ENCODE assay signal across 1 cellular context in the genomic region with DNA sequence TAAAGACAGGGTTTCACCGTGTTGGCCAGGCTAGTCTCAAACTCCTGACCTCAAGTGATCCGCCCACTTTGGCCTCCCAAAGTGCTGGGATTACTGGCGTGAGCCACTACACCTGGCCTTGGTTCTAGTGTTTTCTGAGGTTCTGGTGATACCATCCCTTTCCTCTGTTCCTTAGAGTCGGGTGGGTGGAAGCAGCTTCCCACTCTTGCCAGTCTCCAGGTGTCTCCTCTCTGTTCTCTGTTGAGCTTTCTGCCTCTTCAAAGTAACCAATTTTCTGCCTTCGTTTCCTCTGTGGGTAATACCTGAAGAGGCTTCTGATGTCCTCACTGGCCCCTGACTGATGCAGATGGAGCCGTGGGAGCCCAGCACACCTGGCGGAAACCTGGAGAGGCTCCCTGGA.
TF ChIP-seq lines count a peak whose summit lies in the region.

No MANE protein-coding gene starts in this region.

TF ChIP-seq in H1, 55 proteins besides CTCF, POLR2A, EP300 and RAD21:
- TF ChIP-seq PHF8 (conservative IDR thresholded peaks at IDR 0.05; ENCODE audit: low read depth, low read length), result no peak
- no peak for TF ChIP-seq TAF7 (optimal IDR thresholded peaks at IDR 0.05; ENCODE audit: borderline replicate concordance, low read depth, low read length)
- TF ChIP-seq CHD7 (IDR thresholded peaks at IDR 0.05; ENCODE audit: insufficient replicate concordance, low read length), result no peak
- TF ChIP-seq SIN3A (conservative IDR thresholded peaks at IDR 0.05 in 1 of 2, IDR thresholded peaks at IDR 0.05 in 1 of 2; ENCODE audit: low read depth in 1 of 2, low read length in 2 of 2), result no peak
- TF ChIP-seq BRCA1 (IDR thresholded peaks at IDR 0.05; ENCODE audit: low read depth, low read length), result no peak
- TF ChIP-seq MAFK (IDR thresholded peaks at IDR 0.05; ENCODE audit: low read depth, low read length), result no peak
- no peak for TF ChIP-seq TAF1 (IDR thresholded peaks at IDR 0.05; ENCODE audit: low read depth, low read length)
- TF ChIP-seq, protein P1, sequence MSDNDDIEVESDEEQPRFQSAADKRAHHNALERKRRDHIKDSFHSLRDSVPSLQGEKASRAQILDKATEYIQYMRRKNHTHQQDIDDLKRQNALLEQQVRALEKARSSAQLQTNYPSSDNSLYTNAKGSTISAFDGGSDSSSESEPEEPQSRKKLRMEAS (IDR thresholded peaks at IDR 0.05), result no peak
- TF ChIP-seq SP1 (IDR thresholded peaks at IDR 0.05; ENCODE audit: low read depth, low read length), result no peak
- no peak for TF ChIP-seq CEBPB (IDR thresholded peaks at IDR 0.05; ENCODE audit: low read depth, low read length)
- TF ChIP-seq ASH2L (IDR thresholded peaks at IDR 0.05; ENCODE audit: low read length), result no peak
- TF ChIP-seq CHD2 (IDR thresholded peaks at IDR 0.05; ENCODE audit: low read length), result no peak
- TF ChIP-seq YY1 (IDR thresholded peaks at IDR 0.05; ENCODE audit: low read depth, low read length), result no peak
- TF ChIP-seq, protein P2, sequence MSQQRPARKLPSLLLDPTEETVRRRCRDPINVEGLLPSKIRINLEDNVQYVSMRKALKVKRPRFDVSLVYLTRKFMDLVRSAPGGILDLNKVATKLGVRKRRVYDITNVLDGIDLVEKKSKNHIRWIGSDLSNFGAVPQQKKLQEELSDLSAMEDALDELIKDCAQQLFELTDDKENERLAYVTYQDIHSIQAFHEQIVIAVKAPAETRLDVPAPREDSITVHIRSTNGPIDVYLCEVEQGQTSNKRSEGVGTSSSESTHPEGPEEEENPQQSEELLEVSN (IDR thresholded peaks at IDR 0.05), result no peak
- TF ChIP-seq CHD1 (IDR thresholded peaks at IDR 0.05; ENCODE audit: low read depth, low read length), result no peak
- no peak for TF ChIP-seq HDAC2 (IDR thresholded peaks at IDR 0.05; ENCODE audit: borderline replicate concordance in 1 of 2, low read depth in 2 of 2, low read length in 2 of 2)
- no peak for TF ChIP-seq NANOG (IDR thresholded peaks at IDR 0.05; ENCODE audit: insufficient read depth, low read depth, low read length, poor library complexity, severe bottlenecking)
- TF ChIP-seq TEAD4 (IDR thresholded peaks at IDR 0.05; ENCODE audit: low read depth, low read length), result no peak
- no peak for TF ChIP-seq EZH2 (IDR thresholded peaks at IDR 0.05; ENCODE audit: low read depth, low read length, severe bottlenecking)
- no peak for TF ChIP-seq HDAC6 (IDR thresholded peaks at IDR 0.05; ENCODE audit: low read depth, low read length)
